In the genomic region with DNA sequence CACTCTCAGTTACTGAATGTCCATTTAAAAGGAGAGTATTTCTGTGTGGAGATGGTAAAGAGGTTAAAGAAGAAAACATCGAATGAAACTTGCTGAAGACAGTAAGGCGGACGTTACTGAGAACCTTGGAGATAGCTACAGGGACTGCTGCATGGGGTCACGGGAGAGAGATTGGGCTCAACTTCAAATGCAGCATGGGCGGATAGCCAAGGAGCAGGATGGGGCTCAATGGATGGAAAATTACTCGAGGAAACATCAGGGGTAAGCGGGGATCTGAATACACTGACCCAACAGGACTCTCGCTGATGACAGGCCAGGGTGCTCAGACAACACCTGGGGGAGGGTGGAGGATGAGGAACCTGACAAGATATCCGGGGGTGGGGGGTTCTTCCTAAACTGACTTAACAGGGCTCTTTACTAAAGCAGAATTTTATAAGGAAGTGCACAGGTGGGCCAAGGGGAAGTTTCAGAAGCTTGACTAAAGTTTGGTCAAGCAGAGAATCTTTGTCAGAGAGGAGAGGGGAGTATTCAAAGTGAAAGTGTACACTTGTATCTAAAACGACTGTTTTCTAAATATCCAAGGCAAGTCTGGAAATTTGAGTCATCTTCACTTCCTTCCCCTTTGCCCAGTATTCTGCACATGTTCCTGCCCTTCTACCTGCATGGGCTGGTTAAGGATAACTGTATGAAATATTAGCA, we compare ENCODE assay signal across 8 cellular contexts. TPM values are rescaled to one million over a fixed set of nuclear protein-coding genes. Genes with fewer than 3 reads are reported as not detected.
DNase-seq lines count a peak whose midpoint lies in the region; ATAC-seq, FAIRE-seq and TF ChIP-seq lines count a peak whose summit lies in the region.

No MANE protein-coding gene starts in this region.

- in situ Hi-C loops in GM12878 (cut with MboI), result loop anchor here (5.0 kb wide), 3 partner anchors 169 to 549 kb away; a partner anchor contains a TSS

- H3K4me1 Mint-ChIP-seq in type B pancreatic cell (ENCODE audit: unreplicated experiment) (peaks cover 37% of the 10 kb centered on the region), CD14-positive monocyte (peaks cover 14% of the 10 kb centered on the region)

- H4K20me1 ChIP-seq in GM12878 (ENCODE audit: control insufficient read depth, insufficient read depth), result no peaks in the 10 kb centered on the region

- CTCF ChIA-PET in GM12878 (lab: Yijun Ruan, JAX), result interaction anchor here (0.8 to 10.7 kb wide), 18 partner anchors 13 to 554 kb away, joined by 3 to 166 read pairs (median 4); a partner anchor contains a TSS

- peak overlapping the region; percentile 24 for H3K4me2 ChIP-seq in GM12878 (ENCODE audit: control insufficient read depth, insufficient read depth)

- H3K27me3 ChIP-seq in GM12878 (replicated peaks in 1 of 2; ENCODE audit: control insufficient read depth in 2 of 2, insufficient read depth in 2 of 2, low read length in 1 of 2) (no peaks in the 10 kb centered on the region), esophagus muscularis mucosa (no peaks in the 10 kb centered on the region)

- no TSS peak for BruUV-seq in GM12878 (replicated peaks; lab: Mats Ljungman, UMichigan)

- WGBS in GM12878 (ENCODE audit: insufficient coverage, insufficient replicate concordance, low lambda C conversion rate, missing lambda C conversion rate), result 30% methylated on average over 10 of the region's 10 CpGs
- WGBS in esophagus muscularis mucosa, result 79% methylated on average over 10 of the region's 10 CpGs

- H3K36me3 ChIP-seq in GM12878 (ENCODE audit: control insufficient read depth in 2 of 2, insufficient read depth in 2 of 2, low read length in 1 of 2) (no peaks in the 10 kb centered on the region), esophagus muscularis mucosa (no peaks in the 10 kb centered on the region)

- peak; percentile 27 for FAIRE-seq in GM12878 (lab: Jason Lieb, UNC)

- H3K79me2 ChIP-seq in GM12878 (ENCODE audit: control insufficient read depth, insufficient read depth, low read length), result no peaks in the 10 kb centered on the region

- peak; percentile 62 for ATAC-seq in GM19438 (IDR thresholded peaks at IDR 0.05; ENCODE audit: low read depth, unreplicated experiment)
- peak; percentile 77 for ATAC-seq in HG03342 (IDR thresholded peaks at IDR 0.05; ENCODE audit: unreplicated experiment)
- peak; percentile 85 for ATAC-seq in GM12878

- no peak overlapping the region for H3K9ac ChIP-seq in GM12878 (ENCODE audit: control insufficient read depth, insufficient read depth, low read length)

- H3K4me3 Mint-ChIP-seq in type B pancreatic cell (peak overlapping the region; percentile 68), CD14-positive monocyte (peak overlapping the region in 1 of 2 donors; percentile 20)

- intact Hi-C loops in GM12878 (cut with micrococcal nuclease; ENCODE audit: unreplicated experiment), result loop anchor here (1.0 kb wide), 3 partner anchors 52 to 97 kb away; no protein-coding TSS in a partner anchor
- intact Hi-C loops in esophagus muscularis mucosa (cut with DNase I), result loop anchor here (5.0 to 10.0 kb wide), 3 partner anchors 84 to 544 kb away; no protein-coding TSS in a partner anchor
- intact Hi-C loops in CD14-positive monocyte (cut with micrococcal nuclease), result loop anchor here (5.0 to 10.0 kb wide), 3 partner anchors 166 to 546 kb away; a partner anchor contains a TSS

- H3K9me3 ChIP-seq in GM12878 (replicated peaks; ENCODE audit: control insufficient read depth, insufficient read depth, low read length), result no peaks in the 10 kb centered on the region
- no peaks in the 10 kb centered on the region for H3K9me3 ChIP-seq in esophagus muscularis mucosa

- RAD21 ChIA-PET in GM12878 (lab: Charles Lee; ENCODE audit: unreplicated experiment), result interaction anchor here (0.6 to 6.3 kb wide), 18 partner anchors 13 to 546 kb away, joined by 3 to 94 read pairs (median 4); a partner anchor contains a TSS

- H2AFZ ChIP-seq in GM12878 (ENCODE audit: control insufficient read depth, low read depth, low read length), result peak overlapping the region; percentile 40

- 0 out of 2 replicates have a peak overlapping the region, but pooled peaks have one; percentile 27 for H3K4me3 ChIP-seq in GM12878
- no peak overlapping the region for H3K4me3 ChIP-seq in esophagus muscularis mucosa

- H3K27ac ChIP-seq in GM12878 (ENCODE audit: control insufficient read depth, insufficient read depth) (peak overlapping the region; percentile 25; the same call in 1 of the 2 replicates), caudate nucleus (ENCODE audit: low read depth, low read length) (no peak overlapping the region), esophagus muscularis mucosa (replicated peaks in 1 of 4) (no peak overlapping the region)

- TF ChIP-seq RAD21 in GM12878 (IDR thresholded peaks at IDR 0.05; ENCODE audit: insufficient read depth, low read depth, low read length), result peak; percentile 17; the same call in 1 of the 2 replicates

- peaks cover 3% of the 10 kb centered on the region for H3K36me3 Mint-ChIP-seq in type B pancreatic cell
- no peaks in the 10 kb centered on the region for H3K36me3 Mint-ChIP-seq in CD14-positive monocyte

- H3K27ac Mint-ChIP-seq in type B pancreatic cell (peak overlapping the region; percentile 97), CD14-positive monocyte (peak overlapping the region in 1 of 7 donors; percentile 27)

- no peaks in the 10 kb centered on the region for H3K27me3 Mint-ChIP-seq in type B pancreatic cell
- peaks cover 0 to 3% (median 0%) of the 10 kb centered on the region in 3 donors for H3K27me3 Mint-ChIP-seq in CD14-positive monocyte (ENCODE audit: low read depth in 3 of 3)

- peak; percentile 28 to 60; a peak in 2 of 4 replicates for TF ChIP-seq EP300 in GM12878 (IDR thresholded peaks at IDR 0.05; ENCODE audit: borderline replicate concordance in 1 of 2, control insufficient read depth in 1 of 2, low read depth in 2 of 2, low read length in 2 of 2)
- TF ChIP-seq EP300 in esophagus muscularis mucosa (IDR thresholded peaks at IDR 0.05), result no peak

- H3K4me1 ChIP-seq in GM12878 (ENCODE audit: control insufficient read depth, insufficient read depth, low read length) (peaks cover 18% of the 10 kb centered on the region), esophagus muscularis mucosa (peaks cover 0 to 9% (median 4%) of the 10 kb centered on the region in 4 donors)

- TF ChIP-seq CTCF in GM12878 (IDR thresholded peaks at IDR 0.05 in 2 of 3, conservative IDR thresholded peaks at IDR 0.05 in 1 of 3; ENCODE audit: control insufficient read depth in 2 of 3, extremely low read depth in 1 of 3, insufficient read depth in 1 of 3, low read depth in 3 of 3, low read length in 3 of 3) (no peak), type B pancreatic cell (conservative IDR thresholded peaks at IDR 0.05) (no peak), esophagus muscularis mucosa (IDR thresholded peaks at IDR 0.05) (no peak), CD14-positive monocyte (IDR thresholded peaks at IDR 0.05) (no peak)

- peak; percentile 11 for DNase-seq in ELF-1 (ENCODE audit: low read depth, low spot score)
- DNase-seq in GM12878 (ENCODE audit: low read depth, low spot score), result peak; percentile 62
- DNase-seq in type B pancreatic cell (ENCODE audit: extremely low spot score, unreplicated experiment), result no peak
- DNase-seq in caudate nucleus (lab: John Stamatoyannopoulos, UW), result no peak
- DNase-seq in esophagus muscularis mucosa (ENCODE audit: extremely low spot score), result no peak
- DNase-seq in CD14-positive monocyte (ENCODE audit: low spot score), result no peak

- H3K9me3 Mint-ChIP-seq in type B pancreatic cell (peaks cover 5% of the 10 kb centered on the region), CD14-positive monocyte (no peaks in the 10 kb centered on the region)

- POLR2A ChIA-PET in GM12878 (lab: Charles Lee), result interaction anchor here (0.5 to 1.4 kb wide), 4 partner anchors 12 to 170 kb away, joined by 3 to 6 read pairs (median 3); no protein-coding TSS in a partner anchor

- TF ChIP-seq POLR2A in GM12878 (IDR thresholded peaks at IDR 0.05; ENCODE audit: low read depth, low read length), result no peak
- TF ChIP-seq POLR2A in esophagus muscularis mucosa (IDR thresholded peaks at IDR 0.05; ENCODE audit: low read depth), result no peak

- SMC1A ChIA-PET in GM12878 (lab: Charles Lee; ENCODE audit: uncharacterized antibody, unreplicated experiment), result interaction anchor here (0.5 to 11.3 kb wide), 21 partner anchors 11 to 783 kb away, joined by 3 to 163 read pairs (median 5); a partner anchor contains a TSS

RNA-seq across cellular contexts. Expression of a gene that starts 22.8 kb away (rescaled TPM):
- total RNA-seq in GM12878 (2013; cell fraction: nucleolus; rRNA removed), result not detected in 2 replicates
- total RNA-seq in GM12878 (2014; rRNA removed) (not detected in 2 replicates), GM12878 (2014; rRNA removed; fragmentation: Illumina TruSeq; extraction: Trizol) (not detected in 2 replicates), GM12878 (2021) (not detected in 2 replicates), type B pancreatic cell (ENCODE audit: low replicate concordance) (0.07 and 0.26 TPM in 2 replicates), esophagus muscularis mucosa (under 1 TPM; 0.17 to 0.42 (median 0.21) TPM)
- polyA plus RNA-seq in GM12878 (2011; ENCODE audit: low read depth), result not detected
- polyA plus RNA-seq in GM12878 (2011; rRNA removed) (0.12 TPM in 1 of 2 replicates, not detected in the other), GM12878 (2014; fragmentation: Illumina TruSeq; extraction: Trizol) (not detected in 2 replicates), GM12878 (2014; fragmentation: Nextera tagmentation; extraction: Ambion mirVana) (not detected), GM12878 (2014; rRNA removed) (not detected in 2 replicates), GM12878 (2016; fragmentation: Nextera tagmentation; extraction: Ambion mirVana) (under 1 TPM; 0.05 to 0.09 TPM), CD14-positive monocyte (not detected)
- polyA plus RNA-seq in GM12878 (2011; cell fraction: cytosol; rRNA removed), result 0.01 TPM in 1 of 2 replicates, not detected in the other
- not detected in 2 replicates for polyA plus RNA-seq in GM12878 (2011; cell fraction: nucleus; rRNA removed)
- polyA plus RNA-seq in GM12878 (2012), result not detected in 2 replicates
- polyA minus RNA-seq in GM12878 (2011; rRNA and poly(A)+ RNA removed), result not detected in 2 replicates
- polyA minus RNA-seq in GM12878 (2011; cell fraction: cytosol; rRNA and poly(A)+ RNA removed), result not detected in 2 replicates
- not detected in 2 replicates for polyA minus RNA-seq in GM12878 (2011; cell fraction: nucleus; rRNA and poly(A)+ RNA removed)

RNA-seq across cellular contexts. Expression of a gene that starts 45.1 kb away (rescaled TPM):
- total RNA-seq in GM12878 (2013; cell fraction: nucleolus; rRNA removed), result 5.7 and 6.6 TPM in 2 replicates
- total RNA-seq in GM12878 (2014; rRNA removed) (14.5 and 15.6 TPM in 2 replicates), GM12878 (2014; rRNA removed; fragmentation: Illumina TruSeq; extraction: Trizol) (17.3 and 17.6 TPM in 2 replicates), GM12878 (2021) (12.5 and 13.5 TPM in 2 replicates), type B pancreatic cell (ENCODE audit: low replicate concordance) (7.5 and 12.0 TPM in 2 replicates), esophagus muscularis mucosa (10 to 100 TPM; 18.3 to 26.0 (median 22.1) TPM)
- polyA plus RNA-seq in GM12878 (2011; ENCODE audit: low read depth), result 25.5 TPM
- polyA plus RNA-seq in GM12878 (2011; rRNA removed) (38.8 and 49.2 TPM in 2 replicates), GM12878 (2014; fragmentation: Illumina TruSeq; extraction: Trizol) (18.8 and 20.6 TPM in 2 replicates), GM12878 (2014; fragmentation: Nextera tagmentation; extraction: Ambion mirVana) (10 to 100 TPM; 19.6 to 20.5 TPM), GM12878 (2014; rRNA removed) (15.0 and 18.0 TPM in 2 replicates), GM12878 (2016; fragmentation: Nextera tagmentation; extraction: Ambion mirVana) (10 to 100 TPM; 23.2 to 24.6 TPM), CD14-positive monocyte (10 to 100 TPM; 42.6 to 53.3 TPM)
- polyA plus RNA-seq in GM12878 (2011; cell fraction: cytosol; rRNA removed), result 14.4 and 19.0 TPM in 2 replicates
- 8.0 and 10.4 TPM in 2 replicates for polyA plus RNA-seq in GM12878 (2011; cell fraction: nucleus; rRNA removed)
- polyA plus RNA-seq in GM12878 (2012), result 20.9 and 27.6 TPM in 2 replicates
- 11.5 and 15.1 TPM in 2 replicates for polyA minus RNA-seq in GM12878 (2011; rRNA and poly(A)+ RNA removed)
- polyA minus RNA-seq in GM12878 (2011; cell fraction: cytosol; rRNA and poly(A)+ RNA removed), result 1.7 and 2.1 TPM in 2 replicates
- polyA minus RNA-seq in GM12878 (2011; cell fraction: nucleus; rRNA and poly(A)+ RNA removed), result 1.7 and 2.1 TPM in 2 replicates

Comparison
In these comparisons a context has a peak if more than half of its experiments do, and no peak if none do; other contexts are left out.
1. DNase-seq: peak in ELF-1 (single experiment) and GM12878 (single experiment); none in type B pancreatic cell (single experiment), caudate nucleus (0 of 61), esophagus muscularis mucosa (single experiment) and CD14-positive monocyte (single experiment).
2. Peak in every context shown above with its lines, with median percentiles within 50 percentile points of each other: ATAC-seq.